In the genomic region with DNA sequence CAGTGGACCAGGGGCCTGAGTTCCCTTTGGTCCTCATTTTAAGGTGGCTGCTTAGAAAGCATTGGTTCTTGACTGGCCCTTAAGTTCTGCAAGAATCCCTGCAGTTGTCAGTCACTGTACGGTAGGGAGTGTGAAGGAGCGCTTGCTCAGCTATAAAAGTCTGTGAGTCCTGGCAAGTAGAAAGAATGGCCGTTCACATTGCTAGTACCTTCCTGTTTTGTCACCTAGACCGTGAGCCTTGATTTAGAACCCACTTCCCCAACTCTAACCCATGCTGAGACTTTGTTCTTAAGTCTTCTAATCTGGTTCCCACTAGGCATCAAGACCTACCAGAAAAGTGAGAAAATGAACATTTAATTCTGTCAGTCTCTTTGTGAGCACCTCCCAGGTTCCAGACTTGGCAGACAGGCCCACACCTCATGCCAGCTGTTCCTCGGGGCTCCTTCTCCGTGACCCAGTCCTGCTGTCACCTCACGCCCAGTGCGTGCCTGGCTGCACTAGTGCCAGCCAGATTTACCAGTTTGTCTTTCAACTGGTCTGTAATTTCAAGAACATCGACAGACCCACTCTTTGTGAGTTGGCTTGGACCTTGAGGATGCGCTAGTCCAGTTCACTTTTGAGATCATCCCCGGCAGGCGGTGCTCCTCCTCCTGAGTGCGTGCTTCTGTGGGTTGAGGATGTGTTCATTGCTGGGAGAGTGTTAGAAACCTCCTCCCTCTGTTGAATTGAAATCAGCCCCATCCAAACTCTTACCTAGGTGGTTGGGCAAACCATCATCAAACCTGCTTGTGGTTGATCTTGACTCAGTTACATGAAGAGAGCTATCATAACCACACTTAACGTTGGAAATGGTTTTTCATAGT, we compare ENCODE assay signal across 14 cellular contexts.
DNase-seq lines count a peak whose midpoint lies in the region; ATAC-seq, FAIRE-seq and TF ChIP-seq lines count a peak whose summit lies in the region.
"Had no signal": no experiment of that assay in that cellular context is flagged by ENCODE, and none has a peak within 500 bp of the region (broad histone marks: within the 10 kb centered on the region; RNA-seq: fewer than 3 reads in every experiment).

No MANE protein-coding gene starts in this region.

- WGBS in GM12878 (ENCODE audit: insufficient coverage, insufficient replicate concordance, low lambda C conversion rate, missing lambda C conversion rate): 82% methylated on average over 14 of the region's 14 CpGs

- no peak for TF ChIP-seq RAD21 in GM12878 (IDR thresholded peaks at IDR 0.05; ENCODE audit: insufficient read depth, low read depth, low read length)

- H3K27me3 ChIP-seq in GM12878 (replicated peaks in 1 of 2; ENCODE audit: control insufficient read depth in 2 of 2, insufficient read depth in 2 of 2, low read length in 1 of 2) (no peaks in the 10 kb centered on the region), vagina (no peaks in the 10 kb centered on the region)

- no peak overlapping the region for H3K9ac ChIP-seq in GM12878 (ENCODE audit: control insufficient read depth, insufficient read depth, low read length)

- peaks cover 85% of the 10 kb centered on the region for H3K4me1 Mint-ChIP-seq in activated naive CD4-positive, alpha-beta T cell treated with anti-CD3 and anti-CD28 coated beads, Interleukin-2, amount 50 U/mL, for 24 hours
- peaks cover 53% of the 10 kb centered on the region for H3K4me1 Mint-ChIP-seq in stimulated activated effector memory CD8-positive, alpha-beta T cell treated with anti-CD3 and anti-CD28 coated beads, Interleukin-12 subunit alpha, Interleukin-12 subunit beta, amount 100 ng/mL, for 72 hours
- H3K4me1 Mint-ChIP-seq: H9 had no signal

- no peak for TF ChIP-seq POLR2A in NB4 (IDR thresholded peaks at IDR 0.05; ENCODE audit: extremely low read depth, insufficient read length)
- no peak for TF ChIP-seq POLR2A in GM12878 (IDR thresholded peaks at IDR 0.05; ENCODE audit: low read depth, low read length)
- TF ChIP-seq POLR2A in vagina (IDR thresholded peaks at IDR 0.05): no peak

- H3K79me2 ChIP-seq in GM12878 (ENCODE audit: control insufficient read depth, insufficient read depth, low read length): peaks cover 21% of the 10 kb centered on the region

- TF ChIP-seq CTCF in NB4 (IDR thresholded peaks at IDR 0.05; ENCODE audit: low read depth, low read length) (no peak), GM12878 (IDR thresholded peaks at IDR 0.05 in 2 of 3, conservative IDR thresholded peaks at IDR 0.05 in 1 of 3; ENCODE audit: control insufficient read depth in 2 of 3, extremely low read depth in 1 of 3, insufficient read depth in 1 of 3, low read depth in 3 of 3, low read length in 3 of 3) (no peak), vagina (IDR thresholded peaks at IDR 0.05) (no peak)

- H3K27me3 Mint-ChIP-seq in activated naive CD4-positive, alpha-beta T cell treated with anti-CD3 and anti-CD28 coated beads, Interleukin-2, amount 50 U/mL, for 24 hours: no peaks in the 10 kb centered on the region

- H3K27ac ChIP-seq in GM12878 (ENCODE audit: control insufficient read depth, insufficient read depth) (peak overlapping the region; percentile 20), vagina (no peak overlapping the region)

- in situ Hi-C loops in GM12878 (cut with MboI): no loop called here

- H3K9me3 Mint-ChIP-seq in activated naive CD4-positive, alpha-beta T cell treated with anti-CD3 and anti-CD28 coated beads, Interleukin-2, amount 50 U/mL, for 24 hours: no peaks in the 10 kb centered on the region
- H3K9me3 Mint-ChIP-seq in stimulated activated effector memory CD8-positive, alpha-beta T cell treated with anti-CD3 and anti-CD28 coated beads, Interleukin-12 subunit alpha, Interleukin-12 subunit beta, amount 100 ng/mL, for 72 hours: no peaks in the 10 kb centered on the region
- H3K9me3 Mint-ChIP-seq: H9 had no signal

- H3K4me3 Mint-ChIP-seq in activated naive CD4-positive, alpha-beta T cell treated with anti-CD3 and anti-CD28 coated beads, Interleukin-2, amount 50 U/mL, for 24 hours: peak overlapping the region; percentile 33
- no peak overlapping the region for H3K4me3 Mint-ChIP-seq in stimulated activated effector memory CD8-positive, alpha-beta T cell treated with anti-CD3 and anti-CD28 coated beads, Interleukin-12 subunit alpha, Interleukin-12 subunit beta, amount 100 ng/mL, for 72 hours
- H3K4me3 Mint-ChIP-seq: H9 had no signal

- no peak for DNase-seq in activated naive CD4-positive, alpha-beta T cell treated with Interleukin-2 at 50 U/mL for 16 hours
- DNase-seq in NB4 (ENCODE audit: low read depth): peak; percentile 27
- DNase-seq in GM12878 (ENCODE audit: low read depth, low spot score): no peak
- no peak for DNase-seq in stimulated activated effector memory CD8-positive, alpha-beta T cell treated with anti-CD3 and anti-CD28 coated beads, Interleukin-12 subunit alpha, Interleukin-12 subunit beta, amount 100 ng/mL, for 72 hours (ENCODE audit: low spot score in 2 of 2)
- no peak for DNase-seq in vagina (ENCODE audit: extremely low spot score in 2 of 2)
- DNase-seq: activated gamma-delta T cell, cerebellar nuclear complex, erythroblast, H9, mesenchymal stem cell, NCI-H1048 had no signal

- no peak overlapping the region for H3K4me3 ChIP-seq in NB4 (ENCODE audit: low read depth, low read length)
- no peak overlapping the region for H3K4me3 ChIP-seq in GM12878
- no peak overlapping the region for H3K4me3 ChIP-seq in vagina

- intact Hi-C loops in GM12878 (cut with micrococcal nuclease; ENCODE audit: unreplicated experiment): no loop called here
- intact Hi-C loops in vagina (cut with DNase I): no loop called here

- no peaks in the 10 kb centered on the region; the same call in 2 of the 3 replicates for H3K9me3 ChIP-seq in GM12878 (replicated peaks; ENCODE audit: control insufficient read depth, insufficient read depth, low read length)
- no peaks in the 10 kb centered on the region for H3K9me3 ChIP-seq in vagina

- H4K20me1 ChIP-seq in GM12878 (ENCODE audit: control insufficient read depth, insufficient read depth): no peaks in the 10 kb centered on the region

- CTCF ChIA-PET in GM12878 (lab: Yijun Ruan, JAX): interaction anchor here (0.7 to 14.1 kb wide), 3 partner anchors 10 to 136 kb away, joined by 3 to 192 read pairs (median 6); no protein-coding TSS in a partner anchor

- H3K4me1 ChIP-seq in GM12878 (ENCODE audit: control insufficient read depth, insufficient read depth, low read length): peaks cover 16% of the 10 kb centered on the region
- no peaks in the 10 kb centered on the region for H3K4me1 ChIP-seq in vagina

- no TSS peak for BruUV-seq in GM12878 (replicated peaks; lab: Mats Ljungman, UMichigan)

- H3K36me3 Mint-ChIP-seq in activated naive CD4-positive, alpha-beta T cell treated with anti-CD3 and anti-CD28 coated beads, Interleukin-2, amount 50 U/mL, for 24 hours: peaks cover 9% of the 10 kb centered on the region
- H3K36me3 Mint-ChIP-seq in stimulated activated effector memory CD8-positive, alpha-beta T cell treated with anti-CD3 and anti-CD28 coated beads, Interleukin-12 subunit alpha, Interleukin-12 subunit beta, amount 100 ng/mL, for 72 hours: peaks cover 70% of the 10 kb centered on the region

- ATAC-seq in GM12878 (no peak), GM19035 (IDR thresholded peaks at IDR 0.05; ENCODE audit: unreplicated experiment) (no peak), HG02885 (IDR thresholded peaks at IDR 0.05; ENCODE audit: poor library complexity, unreplicated experiment) (no peak)
- peak; percentile 82 for ATAC-seq in stimulated activated effector memory CD8-positive, alpha-beta T cell treated with anti-CD3 and anti-CD28 coated beads, Interleukin-12 subunit alpha, Interleukin-12 subunit beta, amount 100 ng/mL, for 72 hours

- peaks cover 15 to 20% of the 10 kb centered on the region in 2 experiments for H3K36me3 ChIP-seq in GM12878 (ENCODE audit: control insufficient read depth in 2 of 2, insufficient read depth in 2 of 2, low read length in 1 of 2)
- H3K36me3 ChIP-seq in vagina: peaks cover 0 to 14% of the 10 kb centered on the region in 2 donors

- TF ChIP-seq EP300 in GM12878 (IDR thresholded peaks at IDR 0.05; ENCODE audit: borderline replicate concordance in 1 of 2, control insufficient read depth in 1 of 2, low read depth in 2 of 2, low read length in 2 of 2): no peak

- POLR2A ChIA-PET in GM12878 (lab: Charles Lee): interaction anchor here (1.0 kb wide), 1 partner anchor 11 kb away, joined by 3 read pairs; no protein-coding TSS in a partner anchor

- RAD21 ChIA-PET in GM12878 (lab: Charles Lee; ENCODE audit: unreplicated experiment): interaction anchor here (4.6 kb wide), 1 partner anchor 135 kb away, joined by 21 read pairs; no protein-coding TSS in a partner anchor

- peak overlapping the region; percentile 85 for H3K27ac Mint-ChIP-seq in activated naive CD4-positive, alpha-beta T cell treated with anti-CD3 and anti-CD28 coated beads, Interleukin-2, amount 50 U/mL, for 24 hours
- H3K27ac Mint-ChIP-seq in stimulated activated effector memory CD8-positive, alpha-beta T cell treated with anti-CD3 and anti-CD28 coated beads, Interleukin-12 subunit alpha, Interleukin-12 subunit beta, amount 100 ng/mL, for 72 hours: peak overlapping the region; percentile 67

- SMC1A ChIA-PET in GM12878 (lab: Charles Lee; ENCODE audit: uncharacterized antibody, unreplicated experiment): interaction anchor here (1.0 to 1.7 kb wide), 4 partner anchors 9 to 135 kb away, joined by 3 to 9 read pairs (median 4); no protein-coding TSS in a partner anchor

- H2AFZ ChIP-seq in GM12878 (ENCODE audit: control insufficient read depth, low read depth, low read length): no peak overlapping the region

- no peak overlapping the region for H3K4me2 ChIP-seq in GM12878 (ENCODE audit: control insufficient read depth, insufficient read depth)

- no peak for FAIRE-seq in GM12878 (lab: Jason Lieb, UNC)

TF ChIP-seq in GM12878, 131 proteins besides CTCF, POLR2A, EP300 and RAD21:
- TF ChIP-seq, protein P1, sequence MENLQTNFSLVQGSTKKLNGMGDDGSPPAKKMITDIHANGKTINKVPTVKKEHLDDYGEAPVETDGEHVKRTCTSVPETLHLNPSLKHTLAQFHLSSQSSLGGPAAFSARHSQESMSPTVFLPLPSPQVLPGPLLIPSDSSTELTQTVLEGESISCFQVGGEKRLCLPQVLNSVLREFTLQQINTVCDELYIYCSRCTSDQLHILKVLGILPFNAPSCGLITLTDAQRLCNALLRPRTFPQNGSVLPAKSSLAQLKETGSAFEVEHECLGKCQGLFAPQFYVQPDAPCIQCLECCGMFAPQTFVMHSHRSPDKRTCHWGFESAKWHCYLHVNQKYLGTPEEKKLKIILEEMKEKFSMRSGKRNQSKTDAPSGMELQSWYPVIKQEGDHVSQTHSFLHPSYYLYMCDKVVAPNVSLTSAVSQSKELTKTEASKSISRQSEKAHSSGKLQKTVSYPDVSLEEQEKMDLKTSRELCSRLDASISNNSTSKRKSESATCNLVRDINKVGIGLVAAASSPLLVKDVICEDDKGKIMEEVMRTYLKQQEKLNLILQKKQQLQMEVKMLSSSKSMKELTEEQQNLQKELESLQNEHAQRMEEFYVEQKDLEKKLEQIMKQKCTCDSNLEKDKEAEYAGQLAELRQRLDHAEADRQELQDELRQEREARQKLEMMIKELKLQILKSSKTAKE (IDR thresholded peaks at IDR 0.05; ENCODE audit: low read depth, poor library complexity, severe bottlenecking): no peak
- TF ChIP-seq CHD4 (IDR thresholded peaks at IDR 0.05) (no peak), SIN3A (IDR thresholded peaks at IDR 0.05; ENCODE audit: low read depth, low read length) (no peak), ZNF384 (IDR thresholded peaks at IDR 0.05; ENCODE audit: borderline replicate concordance, low read depth, low read length) (no peak)
